1 cellular context compared by ENCODE assay signal in the genomic region with DNA sequence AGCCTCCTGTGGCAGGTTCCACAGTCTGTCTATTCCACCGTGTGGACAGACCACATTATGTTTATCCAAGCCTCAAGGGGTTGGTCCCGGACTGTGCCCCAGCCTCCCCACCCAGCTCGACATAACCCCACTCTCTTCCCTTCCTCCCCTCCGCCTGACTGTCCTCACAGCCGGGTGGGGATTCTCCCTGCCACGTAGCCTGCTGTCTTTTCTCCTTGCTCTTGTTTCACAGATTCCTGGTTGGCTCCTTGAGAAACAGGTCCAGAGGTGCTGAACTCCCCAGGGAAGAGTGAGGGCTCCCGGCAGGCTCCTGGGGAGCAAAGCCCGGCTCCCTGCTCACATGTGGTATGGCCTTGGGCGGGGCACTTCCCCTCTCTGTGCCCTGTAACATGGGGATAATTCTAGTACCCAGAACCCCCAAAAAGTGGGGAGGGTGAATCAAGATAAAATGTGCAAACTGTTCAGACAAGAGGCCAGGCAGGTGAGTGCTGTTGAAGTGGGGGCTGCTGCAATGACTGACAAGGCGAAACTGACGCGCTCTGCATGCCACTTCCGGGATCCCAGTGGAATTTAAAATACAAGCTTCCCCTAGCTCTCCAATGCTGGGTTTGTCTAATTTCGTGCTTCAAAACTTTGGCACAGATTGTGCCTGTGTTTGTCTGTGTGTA.
TF ChIP-seq lines count a peak whose summit lies in the region.

No MANE protein-coding gene starts in this region.

TF ChIP-seq in GM12878, 131 proteins besides CTCF, POLR2A, EP300 and RAD21 (continued from another document):
- TF ChIP-seq CBX3 (IDR thresholded peaks at IDR 0.05; ENCODE audit: borderline replicate concordance, low read depth) = no peak
- TF ChIP-seq, protein P1, sequence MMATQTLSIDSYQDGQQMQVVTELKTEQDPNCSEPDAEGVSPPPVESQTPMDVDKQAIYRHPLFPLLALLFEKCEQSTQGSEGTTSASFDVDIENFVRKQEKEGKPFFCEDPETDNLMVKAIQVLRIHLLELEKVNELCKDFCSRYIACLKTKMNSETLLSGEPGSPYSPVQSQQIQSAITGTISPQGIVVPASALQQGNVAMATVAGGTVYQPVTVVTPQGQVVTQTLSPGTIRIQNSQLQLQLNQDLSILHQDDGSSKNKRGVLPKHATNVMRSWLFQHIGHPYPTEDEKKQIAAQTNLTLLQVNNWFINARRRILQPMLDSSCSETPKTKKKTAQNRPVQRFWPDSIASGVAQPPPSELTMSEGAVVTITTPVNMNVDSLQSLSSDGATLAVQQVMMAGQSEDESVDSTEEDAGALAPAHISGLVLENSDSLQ (IDR thresholded peaks at IDR 0.05) = peak; percentile 56; the same call in 1 of the 2 replicates
- TF ChIP-seq SPI1 (IDR thresholded peaks at IDR 0.05; ENCODE audit: borderline replicate concordance, insufficient read depth, low read depth, low read length) = peak; percentile 15; the same call in 1 of the 2 replicates
